In the genomic region with DNA sequence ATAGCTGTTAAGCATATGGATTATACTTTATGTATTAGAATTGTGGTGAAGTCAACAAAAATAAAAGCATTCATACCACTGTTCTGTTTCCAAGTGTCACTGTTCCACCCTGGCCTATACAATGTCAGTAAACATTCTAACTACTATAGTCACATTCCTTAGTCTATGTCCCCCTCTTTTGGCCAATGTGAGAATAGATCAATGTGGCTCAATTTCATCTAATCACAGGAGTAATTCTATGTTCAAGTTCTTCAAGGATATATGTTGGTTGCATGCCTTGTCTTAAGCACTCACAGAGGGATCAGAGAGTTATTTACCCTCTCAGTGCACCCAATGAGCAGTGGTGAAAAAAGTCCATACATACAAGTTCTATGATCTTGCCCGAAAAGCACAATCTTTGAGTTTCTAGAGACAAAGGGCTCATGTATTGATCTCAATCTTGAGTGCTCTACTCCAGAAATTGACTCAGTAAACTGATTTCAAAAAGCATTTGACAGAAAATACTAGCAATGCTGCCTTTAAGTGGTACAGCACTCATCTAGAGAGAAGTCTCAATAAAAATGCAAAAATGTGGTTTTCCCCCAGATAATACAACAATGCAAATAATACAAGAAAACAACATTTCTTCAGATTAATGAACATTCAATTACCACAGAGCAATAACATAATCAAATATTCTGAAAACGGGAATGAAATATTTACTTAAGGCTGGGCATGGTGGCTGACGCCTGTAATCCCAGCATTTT, we compare ENCODE assay signal across 1 cellular context.
TF ChIP-seq lines count a peak whose summit lies in the region.

No MANE protein-coding gene starts in this region.

TF ChIP-seq in neural cell, 6 proteins besides CTCF, POLR2A, EP300 and RAD21 (continued from another document):
- TF ChIP-seq EZH2 (IDR thresholded peaks at IDR 0.05; ENCODE audit: borderline replicate concordance, insufficient read depth, low read length, poor library complexity, severe bottlenecking), result no peak
